Comparison of ENCODE assay signal across 11 cellular contexts in the genomic region with DNA sequence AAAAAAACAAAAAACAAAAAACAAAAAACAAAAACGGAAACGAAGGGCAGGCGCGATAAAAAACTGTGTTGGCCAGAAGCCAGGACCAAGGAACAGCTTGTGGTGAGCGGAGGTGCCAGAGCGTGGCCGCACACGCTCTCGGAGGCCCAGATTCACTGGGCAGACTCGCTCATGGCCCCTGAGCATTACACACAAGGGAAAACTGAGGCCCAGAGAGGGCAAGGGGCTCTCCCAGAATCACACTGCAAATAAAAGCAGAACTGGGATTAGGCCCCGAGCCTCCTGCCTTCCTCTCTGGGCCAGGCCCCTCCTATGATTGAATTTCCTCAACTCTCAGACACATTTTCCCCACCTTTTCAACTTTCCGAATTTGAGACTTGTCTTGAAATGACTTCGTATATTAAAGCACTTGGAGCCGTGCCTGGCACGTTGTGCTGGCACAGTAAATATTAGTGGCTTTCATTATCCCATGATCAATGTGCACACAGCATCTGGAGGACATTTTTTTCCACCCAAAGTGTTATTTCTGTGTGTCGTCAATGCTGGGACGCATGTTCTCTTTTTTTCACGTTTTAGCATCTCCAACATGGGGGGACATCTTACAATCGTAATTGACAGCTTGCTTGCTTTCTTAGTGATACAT. TPM values are rescaled to one million over a fixed set of nuclear protein-coding genes. Genes with fewer than 3 reads are reported as not detected.
A peak's percentile ranks its signal among the peaks of the same experiment; 100 is the strongest.
DNase-seq lines count a peak whose midpoint lies in the region; ATAC-seq and TF ChIP-seq lines count a peak whose summit lies in the region.
"Had no signal": no experiment of that assay in that cellular context is flagged by ENCODE, and none has a peak within 500 bp of the region (broad histone marks: within the 10 kb centered on the region; RNA-seq: fewer than 3 reads in every experiment).

No MANE protein-coding gene starts in this region.

- peaks cover 26% of the 10 kb centered on the region for H3K27me3 Mint-ChIP-seq in brain

- peak; percentile 67 for DNase-seq in GM10248 (ENCODE audit: extremely low spot score)
- DNase-seq in AG08396 (ENCODE audit: low spot score): no peak
- no peak for DNase-seq in activated T-cell treated with anti-CD3 and anti-CD28 coated beads for 4 hours
- DNase-seq: NCI-H146, NCI-H82, nucleus accumbens had no signal

- CTCF ChIA-PET in GM10248 (lab: Yijun Ruan, JAX): interaction anchor here (1.2 to 3.0 kb wide), 4 partner anchors 14 to 225 kb away, joined by 3 to 11 read pairs (median 10); no protein-coding TSS in a partner anchor

- ATAC-seq in GM19351 (IDR thresholded peaks at IDR 0.05; ENCODE audit: unreplicated experiment) (peak; percentile 50), HG03432 (IDR thresholded peaks at IDR 0.05; ENCODE audit: unreplicated experiment) (peak; percentile 55), HG02588 (IDR thresholded peaks at IDR 0.05; ENCODE audit: unreplicated experiment) (no peak), GM21528 (IDR thresholded peaks at IDR 0.05; ENCODE audit: low FRiP score, unreplicated experiment) (no peak)

- H3K9me3 Mint-ChIP-seq in brain: peaks cover 0 to under 1% (median 0%) of the 10 kb centered on the region in 5 experiments

- TF ChIP-seq CTCF in GM10248 (IDR thresholded peaks at IDR 0.05; ENCODE audit: control extremely low read depth, extremely low read depth, low read depth, missing control alignments) (no peak), brain (conservative IDR thresholded peaks at IDR 0.05) (no peak)

- POLR2A ChIA-PET in GM10248 (lab: Yijun Ruan, JAX): no interaction called here

- H3K36me3 Mint-ChIP-seq in brain: no peaks in the 10 kb centered on the region

- peak overlapping the region in 2 of 5 experiments; percentile 12 to 27 for H3K4me3 Mint-ChIP-seq in brain

- peaks cover 48% of the 10 kb centered on the region for H3K4me1 Mint-ChIP-seq in brain

- peak overlapping the region; percentile 37 to 95 (median 80) for H3K27ac Mint-ChIP-seq in brain

RNA-seq across cellular contexts. Expression of gene FIBCD1, which starts 7.4 kb away (rescaled TPM):
- polyA plus RNA-seq in brain (ENCODE audit: insufficient read depth, low read depth, low replicate concordance): 0.78 TPM

RNA-seq across cellular contexts. Expression of gene QRFP, which starts 35.0 kb away (rescaled TPM):
- not detected for polyA plus RNA-seq in brain (ENCODE audit: insufficient read depth, low read depth, low replicate concordance)

Comparison
In these comparisons a context has a peak if more than half of its experiments do, and no peak if none do; other contexts are left out.
1. ATAC-seq: peak in GM19351 (single experiment) and HG03432 (single experiment); none in HG02588 (single experiment) and GM21528 (single experiment).